ENCODE assay signal across 8 cellular contexts in genomic region chr4:102827674-102828496, GRCh38. TPM values are rescaled to one million over a fixed set of nuclear protein-coding genes. Genes with fewer than 3 reads are reported as not detected.
DNase-seq lines count a peak whose midpoint lies in the region; ATAC-seq and TF ChIP-seq lines count a peak whose summit lies in the region.

No MANE protein-coding gene starts in this region.

- H3K27me3 ChIP-seq in ovary, result no peaks in the 10 kb centered on the region
- no peaks in the 10 kb centered on the region for H3K27me3 ChIP-seq in thyroid gland

- intact Hi-C loops in Right ventricle myocardium superior (cut with DNase I) (loop anchor here (5.0 kb wide), 2 partner anchors 39 to 66 kb away; partner anchors contain the start of genes CISD2 and MANBA), ovary (cut with DNase I) (loop anchor here in 2 of 4 donors (1.0 to 5.0 kb wide), 3 partner anchors 40 to 326 kb away; partner anchors contain the start of genes CISD2 (in 2 of the 2) and NFKB1 (in 1 of the 2)), thyroid gland (cut with DNase I) (loop anchor here (5.0 kb wide), 1 partner anchor 39 kb away; the partner anchor contains the start of gene CISD2)

- DNase-seq in NCI-H128 (lab: John Stamatoyannopoulos, UW; ENCODE audit: unreplicated experiment), result peak; percentile 92
- peak; percentile 99 for DNase-seq in SKM-1 treated with dmso at 0.1 percent for 144 hours (lab: John Stamatoyannopoulos, UW; ENCODE audit: unreplicated experiment)
- DNase-seq in activated naive CD8-positive, alpha-beta T cell treated with anti-CD3 and anti-CD28 coated beads, Interleukin-2, amount 50 U/mL, for 24 hours, result peak; percentile 97
- DNase-seq in Right ventricle myocardium superior, result peak; percentile 99
- peak; percentile 98 to 100 (median 99) for DNase-seq in ovary
- peak; percentile 99 to 100 for DNase-seq in thyroid gland

- H3K4me3 ChIP-seq in GM12875 (ENCODE audit: low read depth, low read length) (peak overlapping the region; percentile 100), ovary (peak overlapping the region; percentile 93), thyroid gland (replicated peaks in 1 of 3) (peak overlapping the region; percentile 89 to 99 (median 96))

- peak; percentile 70 for TF ChIP-seq EP300 in ovary (IDR thresholded peaks at IDR 0.05)

- H3K4me1 ChIP-seq in ovary (ENCODE audit: insufficient read depth) (no peaks in the 10 kb centered on the region), thyroid gland (peaks cover 20 to 28% of the 10 kb centered on the region in 2 donors)

- no peak overlapping the region for H3K27ac Mint-ChIP-seq in activated naive CD8-positive, alpha-beta T cell treated with anti-CD3 and anti-CD28 coated beads, Interleukin-2, amount 50 U/mL, for 24 hours

- H3K36me3 Mint-ChIP-seq in activated naive CD8-positive, alpha-beta T cell treated with anti-CD3 and anti-CD28 coated beads, Interleukin-2, amount 50 U/mL, for 24 hours (ENCODE audit: low read depth), result peaks cover 3% of the 10 kb centered on the region

- no peak overlapping the region for H3K4me3 Mint-ChIP-seq in activated naive CD8-positive, alpha-beta T cell treated with anti-CD3 and anti-CD28 coated beads, Interleukin-2, amount 50 U/mL, for 24 hours

- peaks cover 34% of the 10 kb centered on the region for H3K4me1 Mint-ChIP-seq in activated naive CD8-positive, alpha-beta T cell treated with anti-CD3 and anti-CD28 coated beads, Interleukin-2, amount 50 U/mL, for 24 hours

- H3K27ac ChIP-seq in ovary (peak overlapping the region; percentile 99 to 100), thyroid gland (peak overlapping the region; percentile 100)

- no peak for TF ChIP-seq CTCF in GM12875 (IDR thresholded peaks at IDR 0.05; ENCODE audit: borderline replicate concordance, insufficient read depth, low read depth, low read length)
- peak in 1 of 3 donors; percentile 13 for TF ChIP-seq CTCF in ovary (IDR thresholded peaks at IDR 0.05)
- no peak for TF ChIP-seq CTCF in thyroid gland (IDR thresholded peaks at IDR 0.05)

- WGBS in ovary, 3 donors, result 0 to 1% (median 0%) methylated on average over 47 to 50 of the region's 50 CpGs
- WGBS in thyroid gland, 2 donors, result 0 to 1% methylated on average over 44 to 47 of the region's 50 CpGs

- TF ChIP-seq POLR2A in ovary (IDR thresholded peaks at IDR 0.05), result peak; percentile 35
- TF ChIP-seq POLR2A in thyroid gland (IDR thresholded peaks at IDR 0.05), result peak in 1 of 2 donors; percentile 93

- H3K36me3 ChIP-seq in ovary (no peaks in the 10 kb centered on the region), thyroid gland (no peaks in the 10 kb centered on the region)

- ATAC-seq in HG02759 (IDR thresholded peaks at IDR 0.05; ENCODE audit: unreplicated experiment) (peak; percentile 79), Right ventricle myocardium superior (ENCODE audit: poor library complexity) (peak; percentile 85)
- ATAC-seq in activated naive CD8-positive, alpha-beta T cell treated with anti-CD3 and anti-CD28 coated beads, Interleukin-2, amount 50 U/mL, for 24 hours, result peak; percentile 83

- H3K9me3 ChIP-seq in ovary, result no peaks in the 10 kb centered on the region
- H3K9me3 ChIP-seq in thyroid gland, result no peaks in the 10 kb centered on the region

- no peaks in the 10 kb centered on the region for H3K9me3 Mint-ChIP-seq in activated naive CD8-positive, alpha-beta T cell treated with anti-CD3 and anti-CD28 coated beads, Interleukin-2, amount 50 U/mL, for 24 hours

- H3K27me3 Mint-ChIP-seq in activated naive CD8-positive, alpha-beta T cell treated with anti-CD3 and anti-CD28 coated beads, Interleukin-2, amount 50 U/mL, for 24 hours, result no peaks in the 10 kb centered on the region

RNA-seq across cellular contexts. Expression of gene UBE2D3, which starts 0.5 kb away (rescaled TPM):
- 262 TPM for total RNA-seq in Right ventricle myocardium superior
- 100 to 1,000 TPM; 211 to 336 (median 258) TPM for total RNA-seq in ovary
- polyA plus RNA-seq in ovary, result 100 to 1,000 TPM; 163 to 347 TPM
- 100 to 1,000 TPM; 379 to 633 (median 495) TPM for total RNA-seq in thyroid gland

RNA-seq across cellular contexts. Expression of gene CISD2, which starts 40.9 kb away (rescaled TPM):
- total RNA-seq in Right ventricle myocardium superior (14.1 TPM), ovary (10 to 100 TPM in 6 of 7 donors, 1 to 10 TPM in 1; 7.9 to 22.7 (median 19.1) TPM), thyroid gland (10 to 100 TPM; 29.3 to 37.0 (median 33.7) TPM)
- polyA plus RNA-seq in ovary, result 10 to 100 TPM; 13.6 to 27.1 TPM

Comparison
In these comparisons a context has a peak if more than half of its experiments do, and no peak if none do; other contexts are left out.
1. Peak in every context shown above with its lines: DNase-seq, ATAC-seq, H3K4me3 ChIP-seq and H3K27ac ChIP-seq.